10 cellular contexts compared by ENCODE assay signal in the genomic region with DNA sequence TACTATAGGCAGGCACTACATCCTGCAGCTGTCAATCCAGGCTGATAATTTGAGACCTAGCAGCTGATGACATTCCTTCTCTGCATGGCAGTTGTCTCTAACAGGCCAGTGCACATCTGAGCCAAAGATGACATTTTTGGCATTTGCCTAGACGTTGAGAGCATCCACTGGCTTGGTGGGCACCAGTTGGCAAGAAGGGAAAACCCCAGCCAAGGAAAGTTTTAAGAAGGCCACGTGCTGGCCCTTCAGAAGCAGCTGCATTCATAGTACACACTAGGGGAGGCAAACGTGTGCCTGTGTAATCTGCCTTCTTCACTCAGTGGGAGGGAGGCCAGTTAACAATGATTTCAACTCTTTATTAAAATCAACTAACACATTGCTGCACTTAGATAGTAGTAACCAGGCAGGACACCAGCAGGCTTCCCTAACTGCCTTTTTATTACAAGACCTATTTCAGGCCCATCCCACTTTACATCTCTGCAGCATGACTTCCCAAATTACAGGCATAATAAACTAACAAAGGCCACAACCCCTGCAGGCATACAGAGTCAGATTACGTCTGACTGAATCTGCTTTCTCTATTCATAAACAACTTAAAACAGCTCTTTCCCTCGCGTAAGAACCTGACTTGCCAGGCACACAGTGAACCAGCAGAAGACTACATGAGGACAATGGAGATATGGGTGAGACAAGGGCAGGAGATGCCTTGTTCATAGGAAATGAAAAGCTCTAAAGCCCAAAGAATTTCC.
DNase-seq lines count a peak whose midpoint lies in the region; ATAC-seq, FAIRE-seq and TF ChIP-seq lines count a peak whose summit lies in the region.
"Had no signal": no experiment of that assay in that cellular context is flagged by ENCODE, and none has a peak within 500 bp of the region (broad histone marks: within the 10 kb centered on the region; RNA-seq: fewer than 3 reads in every experiment).

No MANE protein-coding gene starts in this region.

- FAIRE-seq in pancreas (lab: Jason Lieb, UNC) = peak; percentile 96

- no peak overlapping the region for H3K9ac ChIP-seq in GM23248

- in situ Hi-C loops in GM23248 (cut with MboI) = no loop called here

- H3K4me1 ChIP-seq in GM23248 (ENCODE audit: insufficient read depth) (no peaks in the 10 kb centered on the region), pancreas (no peaks in the 10 kb centered on the region)

- 7 to 8% methylated on average over 6 of the region's 6 CpGs for WGBS in GM23248 (ENCODE audit: low coverage in 1 of 2, low lambda C conversion rate in 2 of 2, missing lambda C conversion rate in 2 of 2), 2 experiments
- WGBS in pancreas, 2 donors = 67 to 68% methylated on average over 6 of the region's 6 CpGs

- no peak for TF ChIP-seq CTCF in fibroblast of mammary gland (conservative IDR thresholded peaks at IDR 0.05; ENCODE audit: control insufficient read depth, insufficient read depth, low read depth, low read length)
- TF ChIP-seq CTCF in pancreas (IDR thresholded peaks at IDR 0.05) = no peak

- H4K20me1 ChIP-seq in GM23248 (ENCODE audit: insufficient read depth) = no peaks in the 10 kb centered on the region

- 0 out of 2 replicates have a peak, but pooled peaks cover 7% of the 10 kb centered on the region for H3K27me3 ChIP-seq in GM23248 (replicated peaks; ENCODE audit: insufficient read depth)
- no peaks in the 10 kb centered on the region for H3K27me3 ChIP-seq in pancreas

- intact Hi-C loops in pancreas (cut with DNase I) = no loop called here

- peak; percentile 10 for DNase-seq in GM23248
- peak; percentile 61 for DNase-seq in NCI-H748 treated with DMSO at 0.1 percent for 48 hours (lab: John Stamatoyannopoulos, UW)
- peak; percentile 24 for DNase-seq in fibroblast of mammary gland (ENCODE audit: low read depth)
- no peak for DNase-seq in pancreas
- DNase-seq in effector CD4-positive, alpha-beta T cell = no peak
- DNase-seq: activated gamma-delta T cell; NK-92 treated with Interleukin-12 subunit alpha and Interleukin-12 subunit beta, amount 100 ng/mL, for 24 hours had no signal

- H3K27ac ChIP-seq in GM23248 (no peak overlapping the region), pancreas (no peak overlapping the region)

- no peaks in the 10 kb centered on the region for H3K36me3 ChIP-seq in GM23248 (ENCODE audit: low read depth)
- H3K36me3 ChIP-seq in pancreas = no peaks in the 10 kb centered on the region

- H2AFZ ChIP-seq in GM23248 = no peak overlapping the region

- ATAC-seq in pancreas (peak in 2 of 4 donors; percentile 29 to 32), GM21717 (IDR thresholded peaks at IDR 0.05; ENCODE audit: unreplicated experiment) (no peak), GM18867 (IDR thresholded peaks at IDR 0.05; ENCODE audit: unreplicated experiment) (no peak), GM21576 (IDR thresholded peaks at IDR 0.05; ENCODE audit: unreplicated experiment) (no peak)

- no peaks in the 10 kb centered on the region for H3K9me3 ChIP-seq in GM23248 (ENCODE audit: low read depth)
- H3K9me3 ChIP-seq in pancreas = no peaks in the 10 kb centered on the region

- no peaks in the 10 kb centered on the region for H3F3A ChIP-seq in GM23248 (ENCODE audit: insufficient read depth)

- no peak overlapping the region for H3K4me2 ChIP-seq in GM23248 (ENCODE audit: unreplicated experiment)

- no peaks in the 10 kb centered on the region for H3K79me2 ChIP-seq in GM23248 (ENCODE audit: insufficient read depth)

- H3K4me3 ChIP-seq in GM23248 (no peak overlapping the region), fibroblast of mammary gland (ENCODE audit: control insufficient read depth, low read depth, low read length) (no peak overlapping the region), pancreas (no peak overlapping the region)

- no peaks in the 10 kb centered on the region for H3K9me2 ChIP-seq in GM23248 (ENCODE audit: insufficient read depth)

Comparison
In these comparisons a context has a peak if more than half of its experiments do, and no peak if none do; other contexts are left out.
1. DNase-seq: peak in GM23248 (single experiment), NCI-H748 treated with DMSO at 0.1 percent for 48 hours (single experiment) and fibroblast of mammary gland (single experiment); none in pancreas (0 of 6) and effector CD4-positive, alpha-beta T cell (single experiment).